ENCODE assay signal across 2 cellular contexts in genomic region chr3:185732782-185733181, GRCh38.
TF ChIP-seq lines count a peak whose summit lies in the region.

No MANE protein-coding gene starts in this region.

TF ChIP-seq in IMR-90, 13 proteins besides CTCF, POLR2A, EP300 and RAD21:
- TF ChIP-seq MXI1 (IDR thresholded peaks at IDR 0.05; ENCODE audit: borderline replicate concordance, low read depth, low read length) (no peak), CHD1 (IDR thresholded peaks at IDR 0.05; ENCODE audit: low read depth, low read length) (no peak), BHLHE40 (IDR thresholded peaks at IDR 0.05; ENCODE audit: low read depth, low read length) (no peak), RFX5 (IDR thresholded peaks at IDR 0.05; ENCODE audit: low read depth, low read length) (no peak)
- TF ChIP-seq, protein P1, sequence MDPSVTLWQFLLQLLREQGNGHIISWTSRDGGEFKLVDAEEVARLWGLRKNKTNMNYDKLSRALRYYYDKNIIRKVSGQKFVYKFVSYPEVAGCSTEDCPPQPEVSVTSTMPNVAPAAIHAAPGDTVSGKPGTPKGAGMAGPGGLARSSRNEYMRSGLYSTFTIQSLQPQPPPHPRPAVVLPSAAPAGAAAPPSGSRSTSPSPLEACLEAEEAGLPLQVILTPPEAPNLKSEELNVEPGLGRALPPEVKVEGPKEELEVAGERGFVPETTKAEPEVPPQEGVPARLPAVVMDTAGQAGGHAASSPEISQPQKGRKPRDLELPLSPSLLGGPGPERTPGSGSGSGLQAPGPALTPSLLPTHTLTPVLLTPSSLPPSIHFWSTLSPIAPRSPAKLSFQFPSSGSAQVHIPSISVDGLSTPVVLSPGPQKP (IDR thresholded peaks at IDR 0.05; ENCODE audit: borderline replicate concordance, low read depth, low read length) = no peak

TF ChIP-seq in K562, 482 proteins besides CTCF, POLR2A, EP300 and RAD21:
- TF ChIP-seq HDGF (IDR thresholded peaks at IDR 0.05) (no peak), ZBTB12 (CRISPR knock-in tag; IDR thresholded peaks at IDR 0.05) (no peak), NUFIP1 (IDR thresholded peaks at IDR 0.05; ENCODE audit: partially characterized antibody) (no peak), POLR2B (IDR thresholded peaks at IDR 0.05; ENCODE audit: low read depth, partially characterized antibody) (no peak), SPI1 (IDR thresholded peaks at IDR 0.05; ENCODE audit: borderline replicate concordance, low read depth, low read length) (0 out of 2 replicates have a peak, but pooled peaks have one; percentile 40), ZNF780A (CRISPR knock-in tag; IDR thresholded peaks at IDR 0.05) (no peak), HOXB6 (CRISPR knock-in tag; IDR thresholded peaks at IDR 0.05; ENCODE audit: borderline replicate concordance) (no peak)
